1 cellular context compared by ENCODE assay signal in the genomic region with DNA sequence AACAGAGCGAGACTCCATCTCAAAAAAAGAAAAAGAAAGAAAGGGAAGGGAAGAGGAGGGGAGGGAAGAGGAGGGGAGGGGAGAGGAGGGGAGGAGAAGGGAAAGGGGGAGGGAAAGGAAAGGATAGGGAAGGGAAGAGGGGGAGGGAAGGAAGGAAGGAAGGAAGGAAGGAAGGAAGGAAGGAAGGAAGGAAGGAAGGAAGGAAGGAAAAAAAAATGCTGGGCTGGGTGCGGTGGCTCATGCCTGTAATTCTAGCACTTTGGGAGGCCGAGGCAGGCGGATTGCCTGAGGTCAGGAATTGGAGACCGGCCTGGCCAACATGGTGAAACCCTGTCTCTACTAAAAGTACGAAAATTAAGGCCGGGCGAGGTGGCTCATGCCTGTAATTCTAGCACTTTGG. TPM values are rescaled to one million over a fixed set of nuclear protein-coding genes. Genes with fewer than 3 reads are reported as not detected.
"Had no signal": no experiment of that assay in that cellular context is flagged by ENCODE, and none has a peak within 500 bp of the region (broad histone marks: within the 10 kb centered on the region; RNA-seq: fewer than 3 reads in every experiment).

No MANE protein-coding gene starts in this region.

RNA-seq across cellular contexts. Expression of a gene that starts 30.9 kb away (rescaled TPM):
- total RNA-seq: GM23248 had no signal
- polyA plus RNA-seq: GM23248 had no signal
